13 cellular contexts compared by ENCODE assay signal in genomic region chr6:15265787-15266186, GRCh38. TPM values are rescaled to one million over a fixed set of nuclear protein-coding genes. Genes with fewer than 3 reads are reported as not detected.
DNase-seq lines count a peak whose midpoint lies in the region; ATAC-seq and TF ChIP-seq lines count a peak whose summit lies in the region.
"Had no signal": no experiment of that assay in that cellular context is flagged by ENCODE, and none has a peak within 500 bp of the region (broad histone marks: within the 10 kb centered on the region; RNA-seq: fewer than 3 reads in every experiment).

No MANE protein-coding gene starts in this region.

- H3K27ac ChIP-seq in GM23338 (ENCODE audit: low read depth) = peak overlapping the region; percentile 61
- H3K27ac ChIP-seq in right cardiac atrium (ENCODE audit: low read length) = peak overlapping the region; percentile 26

- H3K27ac Mint-ChIP-seq in GM23338 = peak overlapping the region; percentile 64
- H3K27ac Mint-ChIP-seq in activated CD8-positive, alpha-beta T cell treated with anti-CD3 and anti-CD28 coated beads, Interleukin-2, amount 10 ng/mL, durations not matched to agents 7 days and 5 days = peak overlapping the region; percentile 62

- no peak for TF ChIP-seq CTCF in GM23338 (conservative IDR thresholded peaks at IDR 0.05; ENCODE audit: low read depth in 2 of 2)

- DNase-seq in GM23338 (ENCODE audit: low spot score) = no peak
- no peak for DNase-seq in activated CD8-positive, alpha-beta T cell treated with anti-CD3 and anti-CD28 coated beads, Interleukin-2, amount 10 ng/mL, durations not matched to agents 7 days and 5 days
- DNase-seq in right cardiac atrium = no peak
- no peak for DNase-seq in sciatic nerve (ENCODE audit: low spot score)
- DNase-seq in NCI-H146 (lab: John Stamatoyannopoulos, UW) = no peak
- no peak for DNase-seq in NCI-H69 (lab: John Stamatoyannopoulos, UW)
- no peak for DNase-seq in NCI-H82 (lab: John Stamatoyannopoulos, UW)
- DNase-seq: activated CD8-positive, alpha-beta memory T cell treated with anti-CD3 and anti-CD28 coated beads, Interleukin-2, amount 50 U/mL, for 4 hours; Calu3; central memory CD4-positive, alpha-beta T cell; NCI-H1092 treated with DMSO at 0.1 percent for 48 hours; T-helper 9 cell had no signal

- ATAC-seq in GM23338 (no peak), right cardiac atrium (peak; percentile 18 to 22), sciatic nerve (peak; percentile 7), HG02885 (IDR thresholded peaks at IDR 0.05; ENCODE audit: poor library complexity, unreplicated experiment) (no peak)
- ATAC-seq in activated CD8-positive, alpha-beta T cell treated with anti-CD3 and anti-CD28 coated beads, Interleukin-2, amount 10 ng/mL, durations not matched to agents 7 days and 5 days = no peak

- POLR2A ChIA-PET in activated CD8-positive, alpha-beta T cell treated with anti-CD3 and anti-CD28 coated beads, Interleukin-2, amount 10 ng/mL, durations not matched to agents 7 days and 5 days (lab: Charles Lee) = interaction anchor here (1.1 to 3.7 kb wide), 4 partner anchors 17 to 123 kb away, joined by 3 to 13 read pairs (median 3); no protein-coding TSS in a partner anchor

- no peak overlapping the region for H2AFZ ChIP-seq in GM23338

- intact Hi-C loops in right cardiac atrium (cut with DNase I) (loop anchor here in 2 of 4 donors (5.0 kb wide), 2 partner anchors 37 to 177 kb away; no protein-coding TSS in a partner anchor), sciatic nerve (cut with DNase I) (no loop called here)

- WGBS in right cardiac atrium = 13% methylated on average over 5 of the region's 5 CpGs

- H3K9me2 ChIP-seq in GM23338 (ENCODE audit: insufficient read depth) = no peaks in the 10 kb centered on the region

- H3K36me3 Mint-ChIP-seq in GM23338 (ENCODE audit: low read depth) = peaks cover 29% of the 10 kb centered on the region; the same call in 2 of the 3 replicates
- H3K36me3 Mint-ChIP-seq in activated CD8-positive, alpha-beta T cell treated with anti-CD3 and anti-CD28 coated beads, Interleukin-2, amount 10 ng/mL, durations not matched to agents 7 days and 5 days (ENCODE audit: low read depth) = peaks cover 29% of the 10 kb centered on the region

- H3K9me3 ChIP-seq in right cardiac atrium (ENCODE audit: control insufficient read depth, low read length) = no peaks in the 10 kb centered on the region

- peaks cover 49% of the 10 kb centered on the region for H3F3A ChIP-seq in GM23338 (replicated peaks; ENCODE audit: low read depth)

- CTCF ChIA-PET in activated CD8-positive, alpha-beta T cell treated with anti-CD3 and anti-CD28 coated beads, Interleukin-2, amount 10 ng/mL, durations not matched to agents 7 days and 5 days (lab: Charles Lee) = interaction anchor here (1.0 to 3.1 kb wide), 7 partner anchors 9 to 358 kb away, joined by 3 to 12 read pairs (median 5); no protein-coding TSS in a partner anchor

- no peaks in the 10 kb centered on the region; the same call in 1 of the 3 replicates for H3K9me3 Mint-ChIP-seq in GM23338
- H3K9me3 Mint-ChIP-seq in activated CD8-positive, alpha-beta T cell treated with anti-CD3 and anti-CD28 coated beads, Interleukin-2, amount 10 ng/mL, durations not matched to agents 7 days and 5 days (ENCODE audit: insufficient read depth) = no peaks in the 10 kb centered on the region

- H3K36me3 ChIP-seq in GM23338 (ENCODE audit: insufficient read depth) = no peaks in the 10 kb centered on the region; the same call in 1 of the 2 replicates

- peaks cover 24% of the 10 kb centered on the region for H3K27me3 Mint-ChIP-seq in GM23338 (ENCODE audit: insufficient read depth, low read depth, poor library complexity)
- H3K27me3 Mint-ChIP-seq in activated CD8-positive, alpha-beta T cell treated with anti-CD3 and anti-CD28 coated beads, Interleukin-2, amount 10 ng/mL, durations not matched to agents 7 days and 5 days (ENCODE audit: low read depth) = no peaks in the 10 kb centered on the region

- H3K4me1 ChIP-seq in GM23338 (ENCODE audit: insufficient read depth) = peaks cover 97% of the 10 kb centered on the region
- peaks cover 40% of the 10 kb centered on the region for H3K4me1 ChIP-seq in right cardiac atrium (ENCODE audit: control insufficient read depth, insufficient read depth, low read length)

- H3K4me3 ChIP-seq in GM23338 = peak overlapping the region; percentile 43
- H3K4me3 ChIP-seq in right cardiac atrium (ENCODE audit: low read length) = no peak overlapping the region

- peaks cover 100% of the 10 kb centered on the region for H3K79me2 ChIP-seq in GM23338 (replicated peaks; ENCODE audit: insufficient read depth)

- no peaks in the 10 kb centered on the region for H3K27me3 ChIP-seq in GM23338 (ENCODE audit: insufficient read depth)
- H3K27me3 ChIP-seq in right cardiac atrium (ENCODE audit: control insufficient read depth, insufficient read depth) = no peaks in the 10 kb centered on the region

- H4K20me1 ChIP-seq in GM23338 (replicated peaks; ENCODE audit: insufficient read depth) = peaks cover 74% of the 10 kb centered on the region

- H3K4me2 ChIP-seq in GM23338 = peak overlapping the region; percentile 90

- H3K4me3 Mint-ChIP-seq in GM23338 = peak overlapping the region; percentile 67
- H3K4me3 Mint-ChIP-seq in activated CD8-positive, alpha-beta T cell treated with anti-CD3 and anti-CD28 coated beads, Interleukin-2, amount 10 ng/mL, durations not matched to agents 7 days and 5 days = no peak overlapping the region

- H3K4me1 Mint-ChIP-seq in GM23338 = peaks cover 91% of the 10 kb centered on the region
- peaks cover 81% of the 10 kb centered on the region for H3K4me1 Mint-ChIP-seq in activated CD8-positive, alpha-beta T cell treated with anti-CD3 and anti-CD28 coated beads, Interleukin-2, amount 10 ng/mL, durations not matched to agents 7 days and 5 days (ENCODE audit: low read depth)

TF ChIP-seq in GM23338, 12 proteins besides CTCF, POLR2A, EP300 and RAD21:
- no peak for TF ChIP-seq ZNF114 (CRISPR knock-in tag; IDR thresholded peaks at IDR 0.05)
- no peak for TF ChIP-seq ZNF331 (CRISPR knock-in tag; IDR thresholded peaks at IDR 0.05; ENCODE audit: low read depth)
- TF ChIP-seq CREB1 (CRISPR knock-in tag; IDR thresholded peaks at IDR 0.05; ENCODE audit: low read depth) = no peak
- TF ChIP-seq NANOG (IDR thresholded peaks at IDR 0.05; ENCODE audit: borderline replicate concordance) = no peak
- TF ChIP-seq ETS1 (IDR thresholded peaks at IDR 0.05) = no peak
- peak; percentile 43; the same call in 1 of the 2 replicates for TF ChIP-seq POLR2AphosphoS5 (IDR thresholded peaks at IDR 0.05; ENCODE audit: low read depth)
- no peak for TF ChIP-seq STAT1 (IDR thresholded peaks at IDR 0.05; ENCODE audit: unreplicated experiment)
TF ChIP-seq in GM23338: peak in this region for 1.

RNA-seq across cellular contexts. Expression of gene JARID2, which starts 19.9 kb away (rescaled TPM):
- 177 and 196 TPM in 2 replicates for total RNA-seq in GM23338 (2014; rRNA removed; shearing (Covaris generic))
- polyA plus RNA-seq in GM23338 (2016; fragmentation: Nextera tagmentation; extraction: Ambion mirVana) (87.6 and 92.8 TPM in 2 replicates), right cardiac atrium (4.1 TPM)
- total RNA-seq in activated CD8-positive, alpha-beta T cell treated with anti-CD3 and anti-CD28 coated beads, Interleukin-2, amount 10 ng/mL, durations not matched to agents 7 days and 5 days = 10 to 100 TPM; 33.0 to 33.2 TPM
- total RNA-seq in right cardiac atrium (10 to 100 TPM in 1 of 4 donors, 1 to 10 TPM in 3; 6.8 to 10.1 (median 9.4) TPM), sciatic nerve (12.7 TPM)

Comparison
In these comparisons a context has a peak if more than half of its experiments do, and no peak if none do; other contexts are left out.
1. ATAC-seq: peak in right cardiac atrium (2 of 2) and sciatic nerve (single experiment); none in GM23338 (single experiment), activated CD8-positive, alpha-beta T cell treated with anti-CD3 and anti-CD28 coated beads, Interleukin-2, amount 10 ng/mL, durations not matched to agents 7 days and 5 days (single experiment) and HG02885 (single experiment).